34 cellular contexts compared by ENCODE assay signal in genomic region chr1:147833231-147833840, GRCh38.
DNase-seq lines count a peak whose midpoint lies in the region; ATAC-seq, FAIRE-seq and TF ChIP-seq lines count a peak whose summit lies in the region.
"Had no signal": no experiment of that assay in that cellular context is flagged by ENCODE, and none has a peak within 500 bp of the region (broad histone marks: within the 10 kb centered on the region; RNA-seq: fewer than 3 reads in every experiment).

No MANE protein-coding gene starts in this region.

- H3K36me3 Mint-ChIP-seq in Caco-2 (ENCODE audit: insufficient read depth, unreplicated experiment) = no peaks in the 10 kb centered on the region

- ATAC-seq in GM19467 (IDR thresholded peaks at IDR 0.05; ENCODE audit: unreplicated experiment) = no peak
- ATAC-seq in GM19397 (IDR thresholded peaks at IDR 0.05; ENCODE audit: unreplicated experiment) = no peak
- ATAC-seq in GM18858 (IDR thresholded peaks at IDR 0.05; ENCODE audit: unreplicated experiment) = no peak
- ATAC-seq: gastroesophageal sphincter, left lung had no signal

- POLR2A ChIA-PET in Caco-2 (lab: Charles Lee) = no interaction called here

- WGBS in HUES64 = 17% methylated on average over 3 of the region's 3 CpGs

- H3K9me3 ChIP-seq in Caco-2 = no peaks in the 10 kb centered on the region
- no peaks in the 10 kb centered on the region for H3K9me3 ChIP-seq in HUES64 (ENCODE audit: insufficient read depth, low read depth, low read length)
- no peaks in the 10 kb centered on the region for H3K9me3 ChIP-seq in iPS-20b (ENCODE audit: insufficient read depth, low read depth, low read length)
- H3K9me3 ChIP-seq in tibial artery = no peaks in the 10 kb centered on the region
- H3K9me3 ChIP-seq: gastroesophageal sphincter, HAP-1, left lung, right atrium auricular region, testis had no signal

- peaks cover 35% of the 10 kb centered on the region for H3K4me1 Mint-ChIP-seq in Caco-2 (ENCODE audit: low read depth, unreplicated experiment)

- no peaks in the 10 kb centered on the region for H3K27me3 Mint-ChIP-seq in Caco-2 (ENCODE audit: insufficient read depth, unreplicated experiment)

- H3K4me1 ChIP-seq in Caco-2 = peaks cover 25% of the 10 kb centered on the region
- peaks cover 57% of the 10 kb centered on the region for H3K4me1 ChIP-seq in HUES64 (ENCODE audit: insufficient read depth, low read length)
- H3K4me1 ChIP-seq in iPS-20b (ENCODE audit: insufficient read depth, low read length) = peaks cover 49% of the 10 kb centered on the region
- no peaks in the 10 kb centered on the region for H3K4me1 ChIP-seq in tibial artery
- H3K4me1 ChIP-seq: gastroesophageal sphincter, left lung, right atrium auricular region, testis had no signal

- TF ChIP-seq CTCF in Caco-2 (IDR thresholded peaks at IDR 0.05; ENCODE audit: insufficient read depth in 1 of 2, low read depth in 1 of 2, low read length in 1 of 2, severe bottlenecking in 1 of 2, unreplicated experiment in 1 of 2) (no peak), bronchial epithelial cell (IDR thresholded peaks at IDR 0.05; ENCODE audit: insufficient read depth, low read length, severe bottlenecking) (no peak), tibial artery (IDR thresholded peaks at IDR 0.05) (no peak)

- no peaks in the 10 kb centered on the region for H3K9me3 Mint-ChIP-seq in Caco-2 (ENCODE audit: unreplicated experiment)

- CTCF ChIA-PET in Caco-2 (lab: Charles Lee) = no interaction called here

- no peak overlapping the region for H3K4me3 Mint-ChIP-seq in Caco-2 (ENCODE audit: unreplicated experiment)
- H3K4me3 Mint-ChIP-seq: neural crest cell had no signal

- H3K9ac ChIP-seq in HUES64 (ENCODE audit: low read depth, low read length) = peak overlapping the region; percentile 50
- H3K9ac ChIP-seq in iPS-20b (ENCODE audit: low read depth, low read length) = peak overlapping the region; percentile 58

- FAIRE-seq in bronchial epithelial cell (lab: Jason Lieb, UNC) = no peak
- FAIRE-seq: endometrium, GM18507, GM19239, islet of Langerhans, urothelium cell line had no signal

- H3K27ac Mint-ChIP-seq in Caco-2 (ENCODE audit: unreplicated experiment) = peak overlapping the region; percentile 7

- no TSS peak for BruUV-seq in Caco-2 (replicated peaks; lab: Mats Ljungman, UMichigan)

- H3K27me3 ChIP-seq in Caco-2 (replicated peaks; ENCODE audit: control insufficient read depth, insufficient read depth, low read length) = no peaks in the 10 kb centered on the region
- H3K27me3 ChIP-seq in HUES64 (ENCODE audit: insufficient read depth, low read length) = no peaks in the 10 kb centered on the region; the same call in 1 of the 2 replicates
- no peaks in the 10 kb centered on the region for H3K27me3 ChIP-seq in bronchial epithelial cell (ENCODE audit: control insufficient read depth, insufficient read depth, low read length)
- H3K27me3 ChIP-seq in iPS-20b (ENCODE audit: insufficient read depth, low read length) = peaks cover 6% of the 10 kb centered on the region; the same call in 1 of the 2 replicates
- no peaks in the 10 kb centered on the region for H3K27me3 ChIP-seq in tibial artery
- H3K27me3 ChIP-seq: left lung, right atrium auricular region, testis had no signal

- peak overlapping the region; percentile 74 for H3K27ac ChIP-seq in HUES64 (ENCODE audit: low read depth, low read length)
- H3K27ac ChIP-seq in iPS-20b (ENCODE audit: low read length) = peak overlapping the region; percentile 5
- H3K27ac ChIP-seq in tibial artery = no peak overlapping the region
- H3K27ac ChIP-seq: gastroesophageal sphincter, HL-60, left lung, right atrium auricular region, SK-N-MC, testis had no signal

- H3K4me3 ChIP-seq in Caco-2 (ENCODE audit: low read depth, low read length) (no peak overlapping the region), HUES64 (ENCODE audit: low read length) (no peak overlapping the region), bronchial epithelial cell (ENCODE audit: low read depth, low read length) (no peak overlapping the region), iPS-20b (ENCODE audit: low read length) (peak overlapping the region; percentile 48; the same call in 1 of the 2 replicates), tibial artery (no peak overlapping the region)
- H3K4me3 ChIP-seq: gastroesophageal sphincter, HAP-1, left lung, right atrium auricular region, SK-N-MC, smooth muscle cell, testis had no signal

- DNase-seq in Caco-2 (peak; percentile 32 to 62), bronchial epithelial cell (ENCODE audit: low read depth) (peak; percentile 62), tibial artery (no peak)
- DNase-seq: activated CD4-positive, alpha-beta T cell treated with anti-CD3 and anti-CD28 coated beads, Interleukin-2, amount 50 U/mL, for 4 hours; activated CD4-positive, CD25-positive, alpha-beta regulatory T cell; activated naive CD4-positive, alpha-beta T cell treated with Interleukin-2 at 50 U/mL for 16 hours; activated T-cell treated with anti-CD3 and anti-CD28 coated beads, Interleukin-2, amount 50 U/mL, for 48 hours; dermis blood vessel endothelial cell; hippocampal formation; Kasumi-1; left lung; mesenchymal stem cell; NCI-H1694; NCI-H446; stimulated activated naive CD4-positive, alpha-beta T cell treated with Interleukin-2 at 50 U/mL for 16 hours; T-helper 1 cell; testis had no signal

- intact Hi-C loops in Caco-2 (cut with micrococcal nuclease; ENCODE audit: unreplicated experiment) = no loop called here
- intact Hi-C loops in tibial artery (cut with DNase I; ENCODE audit: low total_unique reads) = loop anchor here (2.0 kb wide), 1 partner anchor 15 kb away; no protein-coding TSS in a partner anchor

- H3K36me3 ChIP-seq in Caco-2 (ENCODE audit: control insufficient read depth, insufficient read depth, low read length) (no peaks in the 10 kb centered on the region), HUES64 (ENCODE audit: insufficient read depth, low read length) (no peaks in the 10 kb centered on the region), bronchial epithelial cell (ENCODE audit: control insufficient read depth, insufficient read depth, low read length) (no peaks in the 10 kb centered on the region), iPS-20b (ENCODE audit: insufficient read depth, low read depth, low read length) (no peaks in the 10 kb centered on the region), tibial artery (no peaks in the 10 kb centered on the region)
- H3K36me3 ChIP-seq: gastroesophageal sphincter, HAP-1, left lung, right atrium auricular region had no signal

Comparison
In these comparisons a context has a peak if more than half of its experiments do, and no peak if none do; other contexts are left out.
1. DNase-seq: peak in Caco-2 (2 of 2) and bronchial epithelial cell (single experiment); none in tibial artery (0 of 2).
2. H3K27ac ChIP-seq: peak in HUES64 (single experiment) and iPS-20b (single experiment); none in tibial artery (0 of 2).